In genomic region chr1:36081926-36082485, GRCh38 we compare ENCODE assay signal across 34 cellular contexts. TPM values are rescaled to one million over a fixed set of nuclear protein-coding genes. Genes with fewer than 3 reads are reported as not detected.
DNase-seq lines count a peak whose midpoint lies in the region; ATAC-seq, FAIRE-seq and TF ChIP-seq lines count a peak whose summit lies in the region.
"Had no signal": no experiment of that assay in that cellular context is flagged by ENCODE, and none has a peak within 500 bp of the region (broad histone marks: within the 10 kb centered on the region; RNA-seq: fewer than 3 reads in every experiment).

No MANE protein-coding gene starts in this region.

- POLR2A ChIA-PET in PC-3 (lab: Charles Lee; ENCODE audit: unreplicated experiment), result no interaction called here

- CTCF ChIA-PET in PC-3 (lab: Charles Lee), result no interaction called here

- H3K4me1 ChIP-seq in BLaER1 (peaks cover 53% of the 10 kb centered on the region), PC-3 (ENCODE audit: insufficient read depth, low read length) (no peaks in the 10 kb centered on the region)
- H3K4me1 ChIP-seq: parathyroid adenoma, testis had no signal

- no TSS peak for BruUV-seq in PC-3 (replicated peaks; lab: Mats Ljungman, UMichigan)

- ATAC-seq in PC-3, result no peak
- no peak for ATAC-seq in left lobe of liver
- no peak for ATAC-seq in left colon
- ATAC-seq: activated CD4-positive, alpha-beta T cell treated with anti-CD3 and anti-CD28 coated beads for 36 hours; activated CD8-positive, alpha-beta T cell treated with anti-CD3 and anti-CD28 coated beads, Interleukin-2, amount 10 ng/mL, durations not matched to agents 7 days and 5 days; esophagus mucosa; heart left ventricle; lower lobe of right lung; mucosa of descending colon; natural killer cell treated with Interleukin-12 subunit alpha and Interleukin-12 subunit beta and Interleukin-15 and Interleukin-18, amount 100 ng/mL, for 72 hours had no signal

- peak; percentile 72 for DNase-seq in NCI-H1436 (lab: John Stamatoyannopoulos, UW)
- no peak for DNase-seq in PC-3
- peak; percentile 21 for DNase-seq in left lobe of liver (ENCODE audit: low spot score)
- no peak for DNase-seq in left colon
- no peak for DNase-seq in NCI-H524 (lab: John Stamatoyannopoulos, UW)
- no peak for DNase-seq in frontal cortex (ENCODE audit: low spot score in 2 of 2)
- DNase-seq: activated CD4-positive, alpha-beta T cell treated with anti-CD3 and anti-CD28 coated beads for 36 hours; activated CD8-positive, alpha-beta T cell treated with anti-CD3 and anti-CD28 coated beads, Interleukin-2, amount 10 ng/mL, durations not matched to agents 7 days and 5 days; AML-193; amniotic stem cell; CD4-positive, alpha-beta memory T cell; foreskin fibroblast; heart left ventricle; kidney; lower lobe of right lung; MM.1S; mucosa of descending colon; NCI-H1105 treated with DMSO at 0.1 percent for 48 hours; NCI-H2081 treated with DMSO at 0.1 percent for 48 hours; NCI-H524 treated with DMSO at 0.1 percent for 48 hours; Peyer's patch; SIG-M5; stimulated activated CD4-positive, alpha-beta T cell treated with anti-CD3 and anti-CD28 coated beads, Interleukin-1b, Interleukin-23, amount 100 ng/mL, for 48 hours; testis had no signal

- no peaks in the 10 kb centered on the region for H3K79me2 ChIP-seq in PC-3 (ENCODE audit: low read length)
- H3K79me2 ChIP-seq: parathyroid adenoma had no signal

- no peak for FAIRE-seq in frontal cortex (lab: Jason Lieb, UNC)
- FAIRE-seq: D721Med, GM18507, GM19239, H1, kidney had no signal

- no peaks in the 10 kb centered on the region for H3K9me2 ChIP-seq in PC-3 (replicated peaks; ENCODE audit: low read length)

- no peaks in the 10 kb centered on the region for H4K20me1 ChIP-seq in BLaER1
- no peaks in the 10 kb centered on the region for H4K20me1 ChIP-seq in PC-3 (ENCODE audit: low read length)

- no peaks in the 10 kb centered on the region for H3F3A ChIP-seq in PC-3 (ENCODE audit: low read length, unreplicated experiment)

- intact Hi-C loops in PC-3 (cut with micrococcal nuclease) (loop anchor here (10.0 kb wide), 1 partner anchor 147 kb away; the partner anchor contains the start of gene AGO3), left colon (cut with DNase I, micrococcal nuclease) (no loop called here)

- peak overlapping the region; percentile 41 for H3K4me2 ChIP-seq in BLaER1
- no peak overlapping the region for H3K4me2 ChIP-seq in PC-3 (ENCODE audit: low read length)
- H3K4me2 ChIP-seq: KMS-11, smooth muscle cell had no signal

- peak; percentile 22; the same call in 1 of the 2 replicates for TF ChIP-seq CTCF in PC-3 (conservative IDR thresholded peaks at IDR 0.05; ENCODE audit: low read depth, low read length)

- no peak overlapping the region for H2AFZ ChIP-seq in PC-3 (ENCODE audit: low read length)
- H2AFZ ChIP-seq: parathyroid adenoma had no signal

- H3K27ac ChIP-seq in BLaER1, result no peak overlapping the region
- H3K27ac ChIP-seq in PC-3 (ENCODE audit: low read length), result no peak overlapping the region
- H3K27ac ChIP-seq: heart left ventricle, KMS-11, lower lobe of right lung, parathyroid adenoma, Peyer's patch, testis had no signal

- H3K9ac ChIP-seq in BLaER1 (no peak overlapping the region), PC-3 (ENCODE audit: low read length) (no peak overlapping the region)
- H3K9ac ChIP-seq: KMS-11, parathyroid adenoma had no signal

- H3K36me3 ChIP-seq in BLaER1 (no peaks in the 10 kb centered on the region), PC-3 (ENCODE audit: low read depth, low read length) (no peaks in the 10 kb centered on the region)
- H3K36me3 ChIP-seq: heart left ventricle, lower lobe of right lung, Peyer's patch had no signal

- no peaks in the 10 kb centered on the region for H3K9me3 ChIP-seq in BLaER1
- no peaks in the 10 kb centered on the region for H3K9me3 ChIP-seq in PC-3 (ENCODE audit: low read length)
- H3K9me3 ChIP-seq: heart left ventricle, lower lobe of right lung, mucosa of descending colon, Peyer's patch, testis had no signal

- no peaks in the 10 kb centered on the region for H3K27me3 ChIP-seq in BLaER1
- no peaks in the 10 kb centered on the region for H3K27me3 ChIP-seq in PC-3 (ENCODE audit: low read length)
- H3K27me3 ChIP-seq: Peyer's patch, testis had no signal

- no peak overlapping the region for H3K4me3 ChIP-seq in BLaER1
- H3K4me3 ChIP-seq in PC-3 (ENCODE audit: low read length), result no peak overlapping the region
- H3K4me3 ChIP-seq: heart left ventricle, lower lobe of right lung, mucosa of descending colon, Peyer's patch, smooth muscle cell, testis had no signal

RNA-seq across cellular contexts. Expression of gene TEKT2, which starts 1.9 kb away (rescaled TPM):
- total RNA-seq in PC-3 (2014; rRNA removed), result not detected in 2 replicates
- total RNA-seq in left lobe of liver, result not detected
- total RNA-seq in left colon, result not detected
- total RNA-seq in frontal cortex, result 10.6 TPM
- total RNA-seq: activated CD8-positive, alpha-beta T cell treated with anti-CD3 and anti-CD28 coated beads, Interleukin-2, amount 10 ng/mL, durations not matched to agents 7 days and 5 days; CD4-positive, alpha-beta memory T cell; esophagus mucosa; natural killer cell treated with Interleukin-12 subunit alpha and Interleukin-12 subunit beta and Interleukin-15 and Interleukin-18, amount 100 ng/mL, for 72 hours; Peyer's patch had no signal

RNA-seq across cellular contexts. Expression of gene ADPRS, which starts 6.7 kb away (rescaled TPM):
- total RNA-seq in PC-3 (2014; rRNA removed) (75.9 and 83.0 TPM in 2 replicates), left lobe of liver (9.0 TPM), left colon (10 to 100 TPM; 22.2 to 22.3 TPM), frontal cortex (20.4 TPM)

RNA-seq across cellular contexts. Expression of gene COL8A2, which starts 43.0 kb away (rescaled TPM):
- total RNA-seq in PC-3 (2014; rRNA removed) (0.26 and 0.58 TPM in 2 replicates), left lobe of liver (0.50 TPM), left colon (1 to 10 TPM in 1 of 2 donors, under 1 TPM in 1; 0.55 to 1.8 TPM), frontal cortex (0.82 TPM)

Comparison
In these comparisons a context has a peak if more than half of its experiments do, and no peak if none do; other contexts are left out.
1. DNase-seq: peak in NCI-H1436 (single experiment) and left lobe of liver (single experiment); none in PC-3 (single experiment), left colon (0 of 2), NCI-H524 (0 of 2) and frontal cortex (0 of 2).
2. RNA of gene TEKT2, which starts 1.9 kb away (total RNA-seq): 10.6 TPM in frontal cortex (single experiment); not detected in left lobe of liver (single experiment), not detected in left colon and not detected in PC-3; every median in the first group is over 10 times any median in the second.